16 cellular contexts compared by ENCODE assay signal in genomic region chr5:132821350-132821749, GRCh38. TPM values are rescaled to one million over a fixed set of nuclear protein-coding genes. Genes with fewer than 3 reads are reported as not detected.
DNase-seq lines count a peak whose midpoint lies in the region; ATAC-seq and TF ChIP-seq lines count a peak whose summit lies in the region.
"Had no signal": no experiment of that assay in that cellular context is flagged by ENCODE, and none has a peak within 500 bp of the region (broad histone marks: within the 10 kb centered on the region; RNA-seq: fewer than 3 reads in every experiment).

No MANE protein-coding gene starts in this region.

- TF ChIP-seq CTCF in dorsolateral prefrontal cortex (IDR thresholded peaks at IDR 0.05 in 54 of 56, conservative IDR thresholded peaks at IDR 0.05 in 2 of 56; ENCODE audit: low read depth in 1 of 56, partially characterized antibody in 56 of 56) (no peak), adrenal gland (IDR thresholded peaks at IDR 0.05) (no peak), foreskin keratinocyte (conservative IDR thresholded peaks at IDR 0.05) (no peak)

- H3K9me3 ChIP-seq in SJCRH30 (replicated peaks): no peaks in the 10 kb centered on the region
- H3K9me3 ChIP-seq in adrenal gland (replicated peaks in 1 of 3): no peaks in the 10 kb centered on the region

- intact Hi-C loops in dorsolateral prefrontal cortex (cut with DNase I) (loop anchor here (2.0 to 10.0 kb wide), 7 partner anchors 45 to 267 kb away; partner anchors contain the start of genes IL13 (in 2 of the 2), CCNI2 (in 1 of the 2), GDF9 (in 1 of the 2) and KIF3A (in 1 of the 2)), sciatic nerve (cut with DNase I) (no loop called here), adrenal gland (cut with DNase I) (loop anchor here in 1 of 2 donors (5.0 kb wide), 1 partner anchor 294 kb away; no protein-coding TSS in a partner anchor)

- H3K36me3 ChIP-seq in SJCRH30: no peaks in the 10 kb centered on the region
- H3K36me3 ChIP-seq in adrenal gland (replicated peaks in 1 of 2): no peaks in the 10 kb centered on the region

- no peaks in the 10 kb centered on the region for H3K27me3 ChIP-seq in SJCRH30
- no peaks in the 10 kb centered on the region for H3K27me3 ChIP-seq in dorsolateral prefrontal cortex
- H3K27me3 ChIP-seq in adrenal gland: no peaks in the 10 kb centered on the region
- H3K27me3 ChIP-seq in foreskin keratinocyte: peaks cover 4% of the 10 kb centered on the region

- 84 to 96% (median 92%) methylated on average over 3 of the region's 3 CpGs for WGBS in adrenal gland, 4 donors

- H3K4me1 ChIP-seq in SJCRH30 (peaks cover 17% of the 10 kb centered on the region), adrenal gland (replicated peaks in 1 of 2) (peaks cover 0 to 11% of the 10 kb centered on the region in 2 donors), foreskin keratinocyte (no peaks in the 10 kb centered on the region)

- DNase-seq in SJCRH30 (no peak), dorsolateral prefrontal cortex (peak in 1 of 10 donors; percentile 22), sciatic nerve (ENCODE audit: low spot score) (no peak), adrenal gland (no peak), foreskin keratinocyte (no peak), NCI-H345 (lab: John Stamatoyannopoulos, UW) (no peak)
- DNase-seq: CD8-positive, alpha-beta memory T cell; EL; NCI-H1105 treated with DMSO at 0.1 percent for 48 hours; NCI-H187; NCI-H2107; NCI-H510A treated with DMSO at 0.1 percent for 48 hours; NCI-H82; RPMI8226; SHP77 treated with DMSO at 0.1 percent for 48 hours had no signal

- TF ChIP-seq POLR2A in adrenal gland (IDR thresholded peaks at IDR 0.05): no peak

- ATAC-seq in sciatic nerve (peak; percentile 1), foreskin keratinocyte (no peak)

- no peak overlapping the region for H3K4me3 ChIP-seq in SJCRH30
- peak overlapping the region in 13 of 59 donors; percentile 0 to 59 (median 53) for H3K4me3 ChIP-seq in dorsolateral prefrontal cortex
- no peak overlapping the region for H3K4me3 ChIP-seq in adrenal gland
- H3K4me3 ChIP-seq: K562 had no signal

- H3K27ac ChIP-seq in SJCRH30 (peak overlapping the region; percentile 23), dorsolateral prefrontal cortex (peak overlapping the region; percentile 81 to 100 (median 97)), adrenal gland (no peak overlapping the region), foreskin keratinocyte (no peak overlapping the region)

RNA-seq across cellular contexts. Expression of gene SOWAHA, which starts 8.2 kb away (rescaled TPM):
- total RNA-seq in SJCRH30 (2014; rRNA removed; shearing (Covaris generic)): 0.02 and 0.08 TPM in 2 replicates
- total RNA-seq in dorsolateral prefrontal cortex: 100 to 1,000 TPM in 3 of 120 experiments, 10 to 100 TPM in 117; 15.4 to 106 (median 48.7) TPM
- 2.5 TPM for total RNA-seq in sciatic nerve
- total RNA-seq in adrenal gland: 1 to 10 TPM in 2 of 8 donors, under 1 TPM in 3, not detected in 3; 0.16 to 1.8 (median 0.88) TPM
- polyA plus RNA-seq in adrenal gland: under 1 TPM; 0.17 to 0.90 (median 0.40) TPM
- total RNA-seq in foreskin keratinocyte: 0.03 and 0.07 TPM in 2 replicates
- 0.03 TPM in 1 of 2 replicates, not detected in the other for polyA plus RNA-seq in foreskin keratinocyte
- total RNA-seq: K562 had no signal
- polyA plus RNA-seq: CD8-positive, alpha-beta memory T cell; K562 had no signal

RNA-seq across cellular contexts. Expression of gene SHROOM1, which starts 9.1 kb away (rescaled TPM):
- total RNA-seq in SJCRH30 (2014; rRNA removed; shearing (Covaris generic)): 1.6 and 2.5 TPM in 2 replicates
- total RNA-seq in dorsolateral prefrontal cortex: 10 to 100 TPM; 14.1 to 91.8 (median 29.3) TPM
- 33.3 TPM for total RNA-seq in sciatic nerve
- 10 to 100 TPM in 1 of 8 donors, 1 to 10 TPM in 7; 3.1 to 10.3 (median 5.3) TPM for total RNA-seq in adrenal gland
- polyA plus RNA-seq in adrenal gland: 10 to 100 TPM in 1 of 3 donors, 1 to 10 TPM in 2; 1.3 to 18.3 (median 6.7) TPM
- 2.9 and 3.0 TPM in 2 replicates for total RNA-seq in foreskin keratinocyte
- 3.2 and 3.4 TPM in 2 replicates for polyA plus RNA-seq in foreskin keratinocyte
- polyA plus RNA-seq: CD8-positive, alpha-beta memory T cell had no signal

RNA-seq across cellular contexts. Expression of gene SEPTIN8, which starts 44.3 kb away (rescaled TPM):
- total RNA-seq in SJCRH30 (2014; rRNA removed; shearing (Covaris generic)): 25.4 and 26.5 TPM in 2 replicates
- 100 to 1,000 TPM; 221 to 622 (median 319) TPM for total RNA-seq in dorsolateral prefrontal cortex
- total RNA-seq in sciatic nerve: 59.3 TPM
- total RNA-seq in adrenal gland: 10 to 100 TPM in 7 of 8 donors, 1 to 10 TPM in 1; 9.7 to 36.2 (median 27.7) TPM
- polyA plus RNA-seq in adrenal gland: 10 to 100 TPM; 16.1 to 30.7 (median 19.6) TPM
- total RNA-seq in foreskin keratinocyte: 47.9 and 48.5 TPM in 2 replicates
- polyA plus RNA-seq in foreskin keratinocyte: 22.5 and 24.9 TPM in 2 replicates

RNA-seq across cellular contexts. Expression of gene GDF9, which starts 44.9 kb away (rescaled TPM):
- total RNA-seq in SJCRH30 (2014; rRNA removed; shearing (Covaris generic)): 0.20 and 0.57 TPM in 2 replicates
- 1 to 10 TPM in 95 of 120 experiments, under 1 TPM in 25; 0.34 to 3.8 (median 1.4) TPM for total RNA-seq in dorsolateral prefrontal cortex
- total RNA-seq in sciatic nerve: 0.40 TPM
- 1 to 10 TPM in 2 of 8 donors, under 1 TPM in 6; 0.41 to 1.4 (median 0.62) TPM for total RNA-seq in adrenal gland
- 1 to 10 TPM in 2 of 3 donors, under 1 TPM in 1; 0.88 to 1.0 (median 1.0) TPM for polyA plus RNA-seq in adrenal gland
- total RNA-seq in foreskin keratinocyte: 0.11 and 0.14 TPM in 2 replicates
- polyA plus RNA-seq in foreskin keratinocyte: 0.03 and 0.08 TPM in 2 replicates
- polyA plus RNA-seq: CD8-positive, alpha-beta memory T cell had no signal

RNA-seq across cellular contexts. Expression of gene UQCRQ, which starts 45.1 kb away (rescaled TPM):
- total RNA-seq in SJCRH30 (2014; rRNA removed; shearing (Covaris generic)): 229 and 261 TPM in 2 replicates
- total RNA-seq in dorsolateral prefrontal cortex: 100 to 1,000 TPM; 166 to 403 (median 290) TPM
- total RNA-seq in sciatic nerve: 187 TPM
- total RNA-seq in adrenal gland: 100 to 1,000 TPM; 141 to 801 (median 429) TPM
- 100 to 1,000 TPM; 263 to 729 (median 538) TPM for polyA plus RNA-seq in adrenal gland
- total RNA-seq in foreskin keratinocyte: 369 and 412 TPM in 2 replicates
- 557 and 587 TPM in 2 replicates for polyA plus RNA-seq in foreskin keratinocyte

Comparison
In these comparisons a context has a peak if more than half of its experiments do, and no peak if none do; other contexts are left out.
1. H3K27ac ChIP-seq: peak in SJCRH30 (single experiment) and dorsolateral prefrontal cortex (59 of 59); none in adrenal gland (0 of 5) and foreskin keratinocyte (single experiment).